Comparison of ENCODE assay signal across 17 cellular contexts in the genomic region with DNA sequence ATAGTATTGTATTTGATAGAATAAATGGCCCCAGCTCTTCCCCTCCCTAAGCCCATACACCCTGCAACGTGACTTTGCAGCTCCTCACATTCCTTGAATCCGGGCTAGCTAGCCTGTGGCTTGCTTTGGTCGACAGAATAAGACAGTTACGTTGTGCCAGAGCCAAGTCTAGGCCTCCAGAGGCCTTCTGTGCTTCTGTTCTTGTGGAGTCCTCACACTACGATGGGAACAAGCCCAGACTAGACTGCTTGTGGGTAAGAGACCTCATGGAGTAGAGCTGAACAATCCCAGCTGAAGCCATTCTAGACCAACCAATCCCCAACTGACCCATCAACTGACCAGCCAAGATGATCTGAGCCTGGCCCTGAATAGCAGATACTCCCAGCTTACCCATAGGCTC. TPM values are rescaled to one million over a fixed set of nuclear protein-coding genes. Genes with fewer than 3 reads are reported as not detected.
DNase-seq lines count a peak whose midpoint lies in the region; ATAC-seq, FAIRE-seq and TF ChIP-seq lines count a peak whose summit lies in the region.
"Had no signal": no experiment of that assay in that cellular context is flagged by ENCODE, and none has a peak within 500 bp of the region (broad histone marks: within the 10 kb centered on the region; RNA-seq: fewer than 3 reads in every experiment).

No MANE protein-coding gene starts in this region.

- TF ChIP-seq RAD21 in A549 (conservative IDR thresholded peaks at IDR 0.05 in 1 of 2, IDR thresholded peaks at IDR 0.05 in 1 of 2) (no peak), K562 (CRISPR knock-in tag; conservative IDR thresholded peaks at IDR 0.05 in 1 of 2, IDR thresholded peaks at IDR 0.05 in 1 of 2) (no peak)

- intact Hi-C loops in K562 (cut with micrococcal nuclease) = loop anchor here (5.0 kb wide), 1 partner anchor 33 kb away; no protein-coding TSS in a partner anchor
- intact Hi-C loops in PC-9 (cut with micrococcal nuclease; ENCODE audit: unreplicated experiment) = loop anchor here (5.0 kb wide), 1 partner anchor 238 kb away; no protein-coding TSS in a partner anchor

- H3K9me3 ChIP-seq in A549 (no peaks in the 10 kb centered on the region; the same call in 2 of the 3 replicates), K562 (replicated peaks; ENCODE audit: control insufficient read depth, insufficient read depth, low read depth, low read length) (no peaks in the 10 kb centered on the region), PC-9 (ENCODE audit: insufficient read depth, low read depth) (no peaks in the 10 kb centered on the region)
- H3K9me3 ChIP-seq: Caco-2, MG63, SJSA1 had no signal

- WGBS in A549 (ENCODE audit: missing lambda C conversion rate) = 94% methylated on average over 5 of the region's 5 CpGs
- WGBS in K562 (ENCODE audit: insufficient coverage, low coverage, missing lambda C conversion rate) = 19% methylated on average over 5 of the region's 5 CpGs

- no peak overlapping the region; a peak in 1 of 4 replicates for H3K9ac ChIP-seq in K562 (ENCODE audit: insufficient read depth in 1 of 2, low read depth in 2 of 2, low read length in 2 of 2)
- H3K9ac ChIP-seq: GM23248, KMS-11 had no signal

- no peaks in the 10 kb centered on the region for H3K79me2 ChIP-seq in K562 (ENCODE audit: control insufficient read depth, insufficient read depth, low read length)
- no peaks in the 10 kb centered on the region for H3K79me2 ChIP-seq in PC-9 (ENCODE audit: low read depth)

- in situ Hi-C loops in K562 (cut with MboI) = loop anchor here (10.0 kb wide), 1 partner anchor 226 kb away; no protein-coding TSS in a partner anchor

- no peak overlapping the region for H3K4me2 ChIP-seq in A549
- no peak overlapping the region for H3K4me2 ChIP-seq in K562 (ENCODE audit: insufficient read depth, low read length)
- no peak overlapping the region for H3K4me2 ChIP-seq in PC-9
- H3K4me2 ChIP-seq: KMS-11 had no signal

- H3K27ac ChIP-seq in A549 (peak overlapping the region in 1 of 2 experiments; percentile 37; a peak in 1 of 6 replicates), K562 (ENCODE audit: extremely low read depth, low read depth, low read length) (no peak overlapping the region), PC-9 (no peak overlapping the region)
- H3K27ac ChIP-seq: GM23248, KMS-11, RWPE1, SJSA1 had no signal

- FAIRE-seq in A549 (lab: Jason Lieb, UNC) (peak; percentile 81), K562 (lab: Jason Lieb, UNC) (no peak)
- FAIRE-seq: A204.1 had no signal

- DNase-seq in A549 (ENCODE audit: low read depth in 1 of 2, low spot score in 1 of 2) (no peak), NCI-H2171 (lab: John Stamatoyannopoulos, UW) (peak; percentile 27), K562 (ENCODE audit: extremely low read depth in 1 of 4, low spot score in 3 of 4) (no peak), fibroblast of the aortic adventitia (ENCODE audit: low read depth) (peak; percentile 35), EL (no peak), ureter (ENCODE audit: low spot score) (no peak), PC-9 (no peak)
- DNase-seq in activated naive CD4-positive, alpha-beta T cell treated with Interleukin-2 at 50 U/mL for 16 hours = no peak
- DNase-seq: Caco-2, GM23248, MG63, NCI-H1092 treated with DMSO at 0.1 percent for 48 hours, NCI-H1694 had no signal

- H4K20me1 ChIP-seq in K562 (replicated peaks; ENCODE audit: control insufficient read depth, insufficient read depth, low read length) (no peaks in the 10 kb centered on the region), PC-9 (ENCODE audit: insufficient read depth) (no peaks in the 10 kb centered on the region)

- no peaks in the 10 kb centered on the region for H3K4me1 ChIP-seq in A549
- no peaks in the 10 kb centered on the region for H3K4me1 ChIP-seq in K562 (replicated peaks in 1 of 2; ENCODE audit: control insufficient read depth in 2 of 2, insufficient read depth in 2 of 2, low read length in 2 of 2)
- no peaks in the 10 kb centered on the region for H3K4me1 ChIP-seq in PC-9 (replicated peaks; ENCODE audit: insufficient read depth)
- H3K4me1 ChIP-seq: Caco-2, SJSA1 had no signal

- H2AFZ ChIP-seq in K562 (ENCODE audit: low read depth, low read length) = peak overlapping the region; percentile 62; the same call in 1 of the 2 replicates
- no peak overlapping the region for H2AFZ ChIP-seq in PC-9
- H2AFZ ChIP-seq: GM23248 had no signal

- ATAC-seq in A549 (no peak), K562 (no peak)

- H3K9me1 ChIP-seq in K562 (ENCODE audit: control insufficient read depth, insufficient read depth, low read length) = no peaks in the 10 kb centered on the region

- peaks cover 9% of the 10 kb centered on the region; the same call in 1 of the 2 replicates for H3F3A ChIP-seq in PC-9 (ENCODE audit: insufficient read depth, low read depth)

- H3K27me3 ChIP-seq in K562 (ENCODE audit: control insufficient read depth in 2 of 2, insufficient read depth in 2 of 2, low read length in 2 of 2) (no peaks in the 10 kb centered on the region), PC-9 (ENCODE audit: insufficient read depth, low read depth) (no peaks in the 10 kb centered on the region)
- H3K27me3 ChIP-seq: MG63, SJSA1 had no signal

- no TSS peak for BruUV-seq in K562 (replicated peaks; lab: Mats Ljungman, UMichigan)
- no TSS peak for BruUV-seq in PC-9 (replicated peaks; lab: Mats Ljungman, UMichigan)

- POLR2A ChIA-PET in A549 (lab: Yijun Ruan, JAX) = no interaction called here
- POLR2A ChIA-PET in K562 (lab: Yijun Ruan, JAX) = interaction anchor here (0.9 kb wide), 1 partner anchor 8 kb away, joined by 4 read pairs; no protein-coding TSS in a partner anchor
- POLR2A ChIA-PET in PC-9 (lab: Charles Lee; ENCODE audit: unreplicated experiment) = no interaction called here

- CTCF ChIA-PET in A549 (lab: Yijun Ruan, JAX) (interaction anchor here (0.8 to 1.9 kb wide), 7 partner anchors 8 to 335 kb away, joined by 3 to 9 read pairs (median 4); no protein-coding TSS in a partner anchor), K562 (lab: Yijun Ruan, JAX; ENCODE audit: low intra/inter-chr PET ratio) (no interaction called here), PC-9 (lab: Charles Lee) (interaction anchor here (0.6 kb wide), 1 partner anchor 90 kb away, joined by 3 read pairs; no protein-coding TSS in a partner anchor)

- TF ChIP-seq CTCF in A549 (IDR thresholded peaks at IDR 0.05) (no peak), K562 (IDR thresholded peaks at IDR 0.05 in 2 of 3, conservative IDR thresholded peaks at IDR 0.05 in 1 of 3; ENCODE audit: insufficient read depth in 2 of 3, low read depth in 1 of 3, low read length in 3 of 3) (no peak), fibroblast of the aortic adventitia (IDR thresholded peaks at IDR 0.05; ENCODE audit: insufficient read depth, low read length) (no peak), PC-9 (conservative IDR thresholded peaks at IDR 0.05) (no peak)

- H3K36me3 ChIP-seq in K562 (ENCODE audit: control insufficient read depth, insufficient read depth, low read length) (no peaks in the 10 kb centered on the region), PC-9 (ENCODE audit: low read depth) (no peaks in the 10 kb centered on the region)
- H3K36me3 ChIP-seq: MG63, SJSA1 had no signal

- H3K4me3 ChIP-seq in A549 (no peak overlapping the region), K562 (no peak overlapping the region), fibroblast of the aortic adventitia (ENCODE audit: low read depth, low read length) (no peak overlapping the region), PC-9 (no peak overlapping the region)
- H3K4me3 ChIP-seq: GM23248, MG63, SJSA1 had no signal

- no peaks in the 10 kb centered on the region for H3K9me2 ChIP-seq in PC-9 (ENCODE audit: insufficient read depth)

- TF ChIP-seq POLR2A in A549 (IDR thresholded peaks at IDR 0.05; ENCODE audit: low read length) (no peak), K562 (conservative IDR thresholded peaks at IDR 0.05) (no peak)

- no peak for TF ChIP-seq EP300 in A549 (IDR thresholded peaks at IDR 0.05)
- no peak for TF ChIP-seq EP300 in K562 (IDR thresholded peaks at IDR 0.05; ENCODE audit: low read length)

TF ChIP-seq in A549, 52 proteins besides CTCF, POLR2A, EP300 and RAD21 (continues in another document):
- no peak for TF ChIP-seq ZSCAN20 (CRISPR knock-in tag; IDR thresholded peaks at IDR 0.05)

RNA-seq across cellular contexts. Expression of a gene that starts 36.3 kb away (rescaled TPM):
- polyA plus RNA-seq in A549 (2011; rRNA removed) (39.0 and 53.8 TPM in 2 replicates), A549 (2017; fragmentation: RNase III; extraction: RNeasy Plus Mini Kit Qiagen cat#74134 plus additional on column Dnase treatment) (35.2 to 36.0 TPM (median 35.3 TPM) in 3 replicates), K562 (2011; rRNA removed) (39.7 and 43.8 TPM in 2 replicates), K562 (2014; fragmentation: Illumina TruSeq; extraction: Trizol) (58.4 and 60.7 TPM in 2 replicates), K562 (2014; fragmentation: Nextera tagmentation; extraction: Ambion mirVana) (10 to 100 TPM; 20.3 to 24.0 TPM), K562 (2014; rRNA removed) (40.9 and 44.0 TPM in 2 replicates)
- 21.6 and 28.3 TPM in 2 replicates for polyA plus RNA-seq in A549 (2012; cell fraction: cytosol; rRNA removed)
- 22.8 and 27.9 TPM in 2 replicates for polyA plus RNA-seq in A549 (2012; cell fraction: nucleus; rRNA removed)
- 26.8 and 30.0 TPM in 2 replicates for polyA minus RNA-seq in A549 (2011; rRNA and poly(A)+ RNA removed)
- total RNA-seq in K562 (2011; cell fraction: chromatin; rRNA removed; ENCODE audit: low replicate concordance) = 43.6 and 79.1 TPM in 2 replicates
- total RNA-seq in K562 (2011; cell fraction: nucleolus; rRNA removed) = 24.0 and 30.3 TPM in 2 replicates
- 42.7 and 59.7 TPM in 2 replicates for total RNA-seq in K562 (2011; cell fraction: nucleoplasm; rRNA removed)
- total RNA-seq in K562 (2014; rRNA removed) (9.2 and 11.2 TPM in 2 replicates), K562 (2014; rRNA removed; fragmentation: Illumina TruSeq; extraction: Trizol) (16.7 and 17.3 TPM in 2 replicates), K562 (2015; rRNA removed; fragmentation: Illumina TruSeq; extraction: Trizol) (14.4 and 15.5 TPM in 2 replicates), K562 (2021) (38.4 and 44.7 TPM in 2 replicates), fibroblast of the aortic adventitia (ENCODE audit: low replicate concordance) (6.0 and 10.2 TPM in 2 replicates), ureter (28.1 TPM), PC-9 (2021) (66.3 and 96.4 TPM in 2 replicates)
- polyA plus RNA-seq in K562 (2011; cell fraction: cytosol; rRNA removed) = 17.2 and 19.7 TPM in 2 replicates
- polyA plus RNA-seq in K562 (2011; cell fraction: nucleus; rRNA removed) = 81.5 and 87.8 TPM in 2 replicates
- polyA plus RNA-seq in K562 (2012) = 45.6 and 48.6 TPM in 2 replicates
- 15.8 and 17.4 TPM in 2 replicates for polyA minus RNA-seq in K562 (2011; rRNA and poly(A)+ RNA removed)
- polyA minus RNA-seq in K562 (2011; cell fraction: cytosol; rRNA and poly(A)+ RNA removed) = 19.5 TPM in 2 replicates
- polyA minus RNA-seq in K562 (2011; cell fraction: nucleus; rRNA and poly(A)+ RNA removed) = 12.7 and 13.1 TPM in 2 replicates

Comparison
In these comparisons a context has a peak if more than half of its experiments do, and no peak if none do; other contexts are left out.
1. DNase-seq: peak in NCI-H2171 (single experiment) and fibroblast of the aortic adventitia (single experiment); none in A549 (0 of 2), K562 (0 of 4), EL (single experiment), ureter (single experiment), PC-9 (0 of 2) and activated naive CD4-positive, alpha-beta T cell treated with Interleukin-2 at 50 U/mL for 16 hours (single experiment).